In the genomic region with DNA sequence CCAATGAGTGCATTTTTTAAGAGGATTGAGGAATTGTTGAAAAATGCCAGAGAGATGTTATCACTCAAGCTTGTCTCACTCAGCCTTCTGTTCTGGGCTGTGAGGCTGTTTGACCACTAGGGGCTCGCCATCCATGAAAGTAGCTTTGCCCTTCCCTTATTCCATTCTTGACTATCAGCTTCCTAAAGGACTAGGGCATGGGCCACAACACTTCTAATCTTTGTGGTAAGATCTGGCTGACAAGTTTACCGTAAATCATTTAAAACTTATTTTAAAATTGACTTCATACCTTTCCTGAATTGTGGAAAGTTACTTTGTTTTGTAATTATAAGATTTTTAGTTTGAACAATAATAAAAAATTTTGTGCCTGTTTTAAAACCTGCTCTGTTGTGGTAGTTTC, we compare ENCODE assay signal across 8 cellular contexts. TPM values are rescaled to one million over a fixed set of nuclear protein-coding genes. Genes with fewer than 3 reads are reported as not detected.
DNase-seq lines count a peak whose midpoint lies in the region; ATAC-seq and TF ChIP-seq lines count a peak whose summit lies in the region.

No MANE protein-coding gene starts in this region.

- no peak overlapping the region for H2AK9ac ChIP-seq in IMR-90 (replicated peaks; ENCODE audit: low read depth, low read length, poor library complexity)

- TF ChIP-seq POLR2A in IMR-90 (IDR thresholded peaks at IDR 0.05; ENCODE audit: low read depth, low read length): no peak

- TF ChIP-seq CTCF in IMR-90 (conservative IDR thresholded peaks at IDR 0.05; ENCODE audit: low read depth, low read length) (peak; percentile 63), VCaP (conservative IDR thresholded peaks at IDR 0.05) (peak; percentile 81), heart right ventricle (IDR thresholded peaks at IDR 0.05) (peak; percentile 30 to 71 (median 62))

- H3K4me1 Mint-ChIP-seq in stimulated activated memory B cell treated with anti-CD40 and anti-IgM and Interleukin-4, amounts not matched to agents 10 μg/mL and 1 μg/mL and 100 μg/mL, for 72 hours: no peaks in the 10 kb centered on the region

- in situ Hi-C loops in IMR-90 (cut with MboI; ENCODE audit: low sequenced_read_pairs): no loop called here

- H3K79me1 ChIP-seq in IMR-90 (ENCODE audit: low read depth in 1 of 2, low read length in 2 of 2): peaks cover 3 to 4% of the 10 kb centered on the region in 2 experiments; a peak in 3 of 4 replicates

- H3K9me3 Mint-ChIP-seq in stimulated activated memory B cell treated with anti-CD40 and anti-IgM and Interleukin-4, amounts not matched to agents 10 μg/mL and 1 μg/mL and 100 μg/mL, for 72 hours: no peaks in the 10 kb centered on the region

- no peak overlapping the region for H2AK5ac ChIP-seq in IMR-90 (ENCODE audit: low read depth, low read length)

- H4K20me1 ChIP-seq in IMR-90 (ENCODE audit: insufficient read depth, low read length): no peaks in the 10 kb centered on the region

- no peak overlapping the region for H2BK20ac ChIP-seq in IMR-90 (ENCODE audit: low read depth, low read length)

- H3K4me3 Mint-ChIP-seq in stimulated activated memory B cell treated with anti-CD40 and anti-IgM and Interleukin-4, amounts not matched to agents 10 μg/mL and 1 μg/mL and 100 μg/mL, for 72 hours: no peak overlapping the region

- intact Hi-C loops in IMR-90 (cut with micrococcal nuclease): no loop called here
- intact Hi-C loops in heart right ventricle (cut with DNase I): loop anchor here in 3 of 10 donors (5.0 to 10.0 kb wide), 3 partner anchors 161 to 171 kb away; no protein-coding TSS in a partner anchor

- CTCF ChIA-PET in IMR-90 (lab: Yijun Ruan, JAX): interaction anchor here (0.5 to 2.5 kb wide), 17 partner anchors 8 to 180 kb away, joined by 3 to 19 read pairs (median 4); no protein-coding TSS in a partner anchor

- no peak overlapping the region for H4K91ac ChIP-seq in IMR-90 (ENCODE audit: insufficient read depth, low read depth, low read length)

- H3K23ac ChIP-seq in IMR-90 (ENCODE audit: low read depth, low read length): no peak overlapping the region

- no peak overlapping the region for H2BK15ac ChIP-seq in IMR-90 (ENCODE audit: low read depth, low read length)

- POLR2A ChIA-PET in IMR-90 (lab: Charles Lee; ENCODE audit: unreplicated experiment): no interaction called here

- no peak overlapping the region for H3K27ac Mint-ChIP-seq in stimulated activated memory B cell treated with anti-CD40 and anti-IgM and Interleukin-4, amounts not matched to agents 10 μg/mL and 1 μg/mL and 100 μg/mL, for 72 hours

- H3K27ac ChIP-seq in IMR-90 (ENCODE audit: insufficient read depth, low read length) (no peak overlapping the region), VCaP (no peak overlapping the region), heart right ventricle (peak overlapping the region in 1 of 10 donors; percentile 28)

- dilution Hi-C loops in IMR-90 (cut with HindIII; ENCODE audit: low sequenced_read_pairs, unreplicated experiment): no loop called here

- no peak overlapping the region for H3K9ac ChIP-seq in IMR-90 (ENCODE audit: low read depth, low read length)

- BruUV-seq in IMR-90 (replicated peaks; lab: Mats Ljungman, UMichigan): no TSS peak

- no peak overlapping the region for H3K4me2 ChIP-seq in IMR-90 (ENCODE audit: low read depth, low read length)

- H3K4ac ChIP-seq in IMR-90 (ENCODE audit: low read depth, low read length): no peak overlapping the region

- no peaks in the 10 kb centered on the region for H3K27me3 ChIP-seq in IMR-90 (ENCODE audit: control insufficient read depth, insufficient read depth, low read length)
- H3K27me3 ChIP-seq in heart right ventricle: no peaks in the 10 kb centered on the region

- no peak overlapping the region for H3K18ac ChIP-seq in IMR-90 (ENCODE audit: low read depth, low read length)

- H3K9me1 ChIP-seq in IMR-90 (ENCODE audit: insufficient read depth, low read length): peaks cover 4% of the 10 kb centered on the region; the same call in 1 of the 2 replicates

- H4K8ac ChIP-seq in IMR-90 (ENCODE audit: low read depth in 2 of 2, low read length in 2 of 2): no peak overlapping the region

- no peak overlapping the region for H3K4me3 ChIP-seq in IMR-90 (ENCODE audit: insufficient read depth, low read depth, low read length)
- H3K4me3 ChIP-seq in heart right ventricle: no peak overlapping the region

- ATAC-seq in IMR-90 (ENCODE audit: low read depth) (peak; percentile 99), heart right ventricle (peak; percentile 67 to 91 (median 80))
- ATAC-seq in stimulated activated memory B cell treated with anti-CD40 and anti-IgM and Interleukin-4, amounts not matched to agents 10 μg/mL and 1 μg/mL and 100 μg/mL, for 72 hours: no peak

- H4K5ac ChIP-seq in IMR-90 (ENCODE audit: low read depth, low read length): no peak overlapping the region

- H3K36me3 Mint-ChIP-seq in stimulated activated memory B cell treated with anti-CD40 and anti-IgM and Interleukin-4, amounts not matched to agents 10 μg/mL and 1 μg/mL and 100 μg/mL, for 72 hours: peaks cover 24% of the 10 kb centered on the region

- H3K36me3 ChIP-seq in IMR-90 (ENCODE audit: control insufficient read depth, insufficient read depth, low read length) (peaks cover 22% of the 10 kb centered on the region), heart right ventricle (peaks cover 0 to 92% (median 53%) of the 10 kb centered on the region in 9 donors)

- DNase-seq in GM04504 (ENCODE audit: low read depth) (peak; percentile 38), IMR-90 (peak; percentile 70), heart right ventricle (peak in 1 of 2 donors; percentile 37), smooth muscle cell of the brain vasculature (ENCODE audit: low read depth, low spot score) (peak; percentile 32), GDM1 (lab: John Stamatoyannopoulos, UW) (no peak)
- no peak for DNase-seq in activated naive CD4-positive, alpha-beta T cell treated with anti-CD3 and anti-CD28 coated beads, Interleukin-2, amount 50 U/mL, for 16 hours

- no peak overlapping the region for H3K14ac ChIP-seq in IMR-90 (replicated peaks; ENCODE audit: low read depth, low read length)

- WGBS in IMR-90 (ENCODE audit: extremely low coverage in 2 of 2, insufficient read length in 1 of 2), 2 experiments: no CpG with 5 or more reads among the region's 2 CpGs
- WGBS in heart right ventricle, 2 donors: 41 to 51% methylated on average over 2 of the region's 2 CpGs

- H3K9me3 ChIP-seq in IMR-90 (ENCODE audit: control insufficient read depth, insufficient read depth, low read length) (no peaks in the 10 kb centered on the region), heart right ventricle (no peaks in the 10 kb centered on the region)

- H3K27me3 Mint-ChIP-seq in stimulated activated memory B cell treated with anti-CD40 and anti-IgM and Interleukin-4, amounts not matched to agents 10 μg/mL and 1 μg/mL and 100 μg/mL, for 72 hours: no peaks in the 10 kb centered on the region

- no peak overlapping the region for H2BK5ac ChIP-seq in IMR-90 (ENCODE audit: low read depth, low read length, poor library complexity, severe bottlenecking)

- H3K56ac ChIP-seq in IMR-90 (ENCODE audit: extremely low read depth, insufficient read depth, low read length): no peak overlapping the region

- no peak overlapping the region for H2BK120ac ChIP-seq in IMR-90 (ENCODE audit: low read depth, low read length)

- peak; percentile 44 for TF ChIP-seq RAD21 in IMR-90 (IDR thresholded peaks at IDR 0.05; ENCODE audit: low read length)

- H2AFZ ChIP-seq in IMR-90 (replicated peaks; ENCODE audit: low read length, poor library complexity): no peak overlapping the region

- H3K4me1 ChIP-seq in IMR-90 (ENCODE audit: control insufficient read depth, insufficient read depth, low read length): no peaks in the 10 kb centered on the region
- H3K4me1 ChIP-seq in heart right ventricle: no peaks in the 10 kb centered on the region

TF ChIP-seq in IMR-90, 13 proteins besides CTCF, POLR2A, EP300 and RAD21:
- TF ChIP-seq BHLHE40 (IDR thresholded peaks at IDR 0.05; ENCODE audit: low read depth, low read length): no peak
- 0 out of 2 replicates have a peak, but pooled peaks have one; percentile 29 for TF ChIP-seq SMC3 (IDR thresholded peaks at IDR 0.05; ENCODE audit: low read depth, low read length)

RNA-seq across cellular contexts. Expression of a gene that starts 49.5 kb away (rescaled TPM):
- total RNA-seq in IMR-90 (2012; rRNA removed) (49.3 and 53.6 TPM in 2 replicates), heart right ventricle (100 to 1,000 TPM in 3 of 10 donors, 10 to 100 TPM in 7; 67.8 to 117 (median 87.4) TPM)
- polyA plus RNA-seq in IMR-90 (2012; rRNA removed) (38.3 and 40.2 TPM in 2 replicates), heart right ventricle (10 to 100 TPM; 24.2 to 36.1 TPM)
- polyA plus RNA-seq in IMR-90 (2012; cell fraction: cytosol; rRNA removed): 19.5 and 21.8 TPM in 2 replicates
- 40.5 and 57.5 TPM in 2 replicates for polyA plus RNA-seq in IMR-90 (2012; cell fraction: nucleus; rRNA removed; ENCODE audit: low replicate concordance)

Comparison
In these comparisons a context has a peak if more than half of its experiments do, and no peak if none do; other contexts are left out.
1. DNase-seq: peak in GM04504 (single experiment), IMR-90 (single experiment) and smooth muscle cell of the brain vasculature (single experiment); none in GDM1 (single experiment) and activated naive CD4-positive, alpha-beta T cell treated with anti-CD3 and anti-CD28 coated beads, Interleukin-2, amount 50 U/mL, for 16 hours (single experiment).
2. Peak in every context shown above with its lines, with median percentiles within 50 percentile points of each other: CTCF ChIP-seq.